Comparison of ENCODE assay signal across 31 cellular contexts in the genomic region with DNA sequence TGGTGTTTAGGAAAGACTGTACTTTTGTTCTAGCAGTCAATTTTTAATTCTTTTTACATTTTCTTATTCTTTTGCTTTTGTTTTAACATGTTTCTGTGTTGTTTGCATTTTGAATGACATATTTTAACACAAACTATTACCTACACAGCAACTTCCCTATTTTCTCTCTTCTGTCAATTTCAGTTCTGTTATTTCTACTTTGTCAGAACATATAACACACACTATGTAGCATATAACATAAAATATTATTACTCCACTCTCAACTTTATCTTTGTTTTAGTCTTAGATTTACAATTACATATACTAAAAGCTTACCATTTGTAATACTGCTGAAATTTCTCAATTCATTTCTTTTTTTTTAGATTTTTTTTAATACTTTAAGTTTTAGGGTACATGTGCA.
"Had no signal": no experiment of that assay in that cellular context is flagged by ENCODE, and none has a peak within 500 bp of the region (broad histone marks: within the 10 kb centered on the region; RNA-seq: fewer than 3 reads in every experiment).

No MANE protein-coding gene starts in this region.

- H3K27me3 ChIP-seq: adrenal gland, body of pancreas, esophagus muscularis mucosa, foreskin keratinocyte, gastroesophageal sphincter, heart right ventricle had no signal

- FAIRE-seq: colon had no signal

- H3K27ac ChIP-seq: adrenal gland, body of pancreas, esophagus muscularis mucosa, foreskin keratinocyte, gastroesophageal sphincter, heart right ventricle had no signal

- H3K4me3 ChIP-seq: adrenal gland, body of pancreas, esophagus muscularis mucosa, gastroesophageal sphincter, heart right ventricle had no signal

- H3K36me3 ChIP-seq: adrenal gland, esophagus muscularis mucosa, gastroesophageal sphincter, heart right ventricle had no signal

- ATAC-seq: activated CD4-positive, alpha-beta T cell treated with anti-CD3 and anti-CD28 coated beads for 36 hours; activated CD8-positive, alpha-beta memory T cell treated with anti-CD3 and anti-CD28 coated beads, Interleukin-2, amount 10 ng/mL, durations not matched to agents 7 days and 5 days; activated CD8-positive, alpha-beta T cell treated with anti-CD3 and anti-CD28 coated beads, Interleukin-2, amount 10 ng/mL, durations not matched to agents 7 days and 5 days; activated naive CD8-positive, alpha-beta T cell treated with anti-CD3 and anti-CD28 coated beads, Interleukin-2, amount 50 U/mL, for 24 hours; body of pancreas; effector memory CD8-positive, alpha-beta T cell; foreskin keratinocyte; gastroesophageal sphincter; heart right ventricle; T-helper 17 cell had no signal

- H3K9me3 ChIP-seq: adrenal gland, body of pancreas had no signal

- DNase-seq: activated CD4-positive, alpha-beta memory T cell treated with anti-CD3 and anti-CD28 coated beads for 36 hours; activated CD4-positive, alpha-beta T cell treated with anti-CD3 and anti-CD28 coated beads for 36 hours; activated CD4-positive, alpha-beta T cell treated with anti-CD3 and anti-CD28 coated beads, Interleukin-2, amount 10 ng/mL, durations not matched to agents 24 days and 14 days; activated CD4-positive, CD25-positive, alpha-beta regulatory T cell; activated CD4-positive, CD25-positive, alpha-beta regulatory T cell treated with anti-CD3 and anti-CD28 coated beads, Interleukin-2, amount 50 U/mL, for 72 hours; activated CD8-positive, alpha-beta memory T cell treated with anti-CD3 and anti-CD28 coated beads, Interleukin-2, amount 10 ng/mL, durations not matched to agents 7 days and 5 days; activated CD8-positive, alpha-beta memory T cell treated with anti-CD3 and anti-CD28 coated beads, Interleukin-2, amount 50 U/mL, for 4 hours; activated CD8-positive, alpha-beta T cell treated with anti-CD3 and anti-CD28 coated beads, Interleukin-2, amount 10 ng/mL, durations not matched to agents 7 days and 5 days; activated effector memory CD4-positive, alpha-beta T cell treated with anti-CD3 and anti-CD28 coated beads, Interleukin-2, amount 50 U/mL, for 16 hours; activated naive CD4-positive, alpha-beta T cell treated with anti-CD3 and anti-CD28 coated beads for 36 hours; activated naive CD8-positive, alpha-beta T cell treated with anti-CD3 and anti-CD28 coated beads for 36 hours; activated naive CD8-positive, alpha-beta T cell treated with anti-CD3 and anti-CD28 coated beads, Interleukin-2, amount 50 U/mL, for 24 hours; activated T-cell treated with anti-CD3 and anti-CD28 coated beads, Interleukin-2, amount 50 U/mL, for 1 hour; activated T-cell treated with anti-CD3 and anti-CD28 coated beads, Interleukin-2, amount 50 U/mL, for 48 hours; adrenal gland; amygdala; aorta; body of pancreas; caudate nucleus; cortex of kidney; dermis blood vessel endothelial cell; effector CD4-positive, alpha-beta T cell; effector memory CD8-positive, alpha-beta T cell; erythroblast; foreskin keratinocyte; heart right ventricle; T-helper 17 cell; T1000 had no signal
